Comparison of ENCODE assay signal across 27 cellular contexts in the genomic region with DNA sequence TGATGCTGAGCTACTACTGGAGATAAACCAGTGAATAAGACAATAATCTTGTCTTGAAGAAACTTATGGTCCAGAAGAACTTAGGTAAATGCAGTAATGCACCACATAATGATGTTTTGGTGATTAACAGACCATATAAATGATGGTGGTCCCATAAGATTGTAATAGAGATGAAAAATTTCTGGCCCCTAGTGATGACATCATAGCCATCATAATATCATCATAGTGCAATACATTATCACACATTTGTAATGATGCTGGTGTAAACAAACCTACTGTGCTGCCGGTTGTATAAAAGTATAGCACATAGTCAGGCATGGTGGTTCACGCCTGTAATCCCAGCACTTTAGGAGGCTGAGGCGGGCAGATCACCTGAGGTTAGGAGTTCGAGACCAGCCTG.
"Had no signal": no experiment of that assay in that cellular context is flagged by ENCODE, and none has a peak within 500 bp of the region (broad histone marks: within the 10 kb centered on the region; RNA-seq: fewer than 3 reads in every experiment).

No MANE protein-coding gene starts in this region.

- FAIRE-seq: colon, endometrium, frontal cortex had no signal

- H3K27me3 ChIP-seq: colonic mucosa, dorsolateral prefrontal cortex, esophagus muscularis mucosa, esophagus squamous epithelium, foreskin keratinocyte, gastrocnemius medialis, gastroesophageal sphincter, heart left ventricle, heart right ventricle had no signal

- H3K36me3 ChIP-seq: colonic mucosa, esophagus muscularis mucosa, esophagus squamous epithelium, gastrocnemius medialis, gastroesophageal sphincter, heart left ventricle, heart right ventricle had no signal

- ATAC-seq: effector memory CD8-positive, alpha-beta T cell; esophagus mucosa; foreskin keratinocyte; gastrocnemius medialis; gastroesophageal sphincter; heart left ventricle; heart right ventricle had no signal

- H3K9me3 ChIP-seq: colonic mucosa, esophagus muscularis mucosa, esophagus squamous epithelium, gastrocnemius medialis, gastroesophageal sphincter, heart left ventricle had no signal

- H3K4me3 ChIP-seq: colonic mucosa, coronary artery, dorsolateral prefrontal cortex, esophagus muscularis mucosa, esophagus squamous epithelium, gastrocnemius medialis, gastroesophageal sphincter, heart left ventricle, heart right ventricle had no signal

- H3K27ac ChIP-seq: colonic mucosa, coronary artery, dorsolateral prefrontal cortex, epithelial cell of prostate, esophagus muscularis mucosa, esophagus squamous epithelium, foreskin keratinocyte, gastrocnemius medialis, gastroesophageal sphincter, heart left ventricle, heart right ventricle had no signal

- DNase-seq: colonic mucosa; cortex of kidney; dermis blood vessel endothelial cell; dorsolateral prefrontal cortex; effector CD4-positive, alpha-beta T cell; effector CD8-positive, alpha-beta T cell; effector memory CD4-positive, alpha-beta T cell; effector memory CD8-positive, alpha-beta T cell; endodermal cell; erythroblast; esophagus squamous epithelium; foreskin fibroblast; foreskin keratinocyte; foreskin melanocyte; gastrocnemius medialis; glutamatergic neuron; head of caudate nucleus; heart left ventricle; heart right ventricle had no signal

- H3K4me1 ChIP-seq: colonic mucosa, esophagus muscularis mucosa, esophagus squamous epithelium, foreskin keratinocyte, gastrocnemius medialis, gastroesophageal sphincter, heart left ventricle, heart right ventricle had no signal
